Comparison of ENCODE assay signal across 18 cellular contexts in the genomic region with DNA sequence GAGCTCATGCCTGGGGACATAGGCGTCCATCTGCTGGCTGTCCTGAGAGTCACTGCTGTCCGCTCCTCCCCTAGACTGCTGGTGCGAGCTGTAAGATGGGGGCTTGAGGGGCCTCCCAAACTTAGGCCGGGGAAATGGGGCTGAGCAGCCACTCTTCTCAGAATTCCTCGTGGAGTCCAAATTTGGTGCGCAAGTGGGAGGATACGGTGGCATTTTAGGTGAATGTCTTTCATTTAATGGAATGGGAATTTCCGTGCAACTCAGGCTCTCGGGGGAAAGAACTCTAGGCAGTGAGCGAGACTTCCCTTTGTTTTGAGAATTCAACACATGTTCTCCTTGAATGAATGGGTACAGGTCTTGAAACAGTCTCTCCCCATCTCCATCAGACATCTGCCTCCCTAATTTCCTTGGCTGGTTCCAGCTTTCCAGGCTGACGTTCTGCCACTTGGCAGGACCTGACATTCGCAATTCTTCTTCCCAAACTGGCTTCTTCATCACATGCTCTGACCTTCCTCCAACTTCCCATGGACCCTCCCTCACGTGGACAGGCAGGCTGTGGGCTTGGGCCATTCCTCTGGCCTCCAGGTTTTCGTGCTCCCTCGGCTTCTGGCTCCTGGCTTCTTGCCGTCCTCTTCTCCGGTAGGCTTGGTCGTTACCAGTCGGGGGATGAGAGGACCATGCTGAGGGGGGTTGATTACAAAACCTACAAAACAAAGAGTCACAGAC. TPM values are rescaled to one million over a fixed set of nuclear protein-coding genes. Genes with fewer than 3 reads are reported as not detected.
A peak's percentile ranks its signal among the peaks of the same experiment; 100 is the strongest.
DNase-seq lines count a peak whose midpoint lies in the region; ATAC-seq, FAIRE-seq and TF ChIP-seq lines count a peak whose summit lies in the region.
"Had no signal": no experiment of that assay in that cellular context is flagged by ENCODE, and none has a peak within 500 bp of the region (broad histone marks: within the 10 kb centered on the region; RNA-seq: fewer than 3 reads in every experiment).

No MANE protein-coding gene starts in this region.

- no peaks in the 10 kb centered on the region for H3F3A ChIP-seq in neural progenitor cell (ENCODE audit: low read depth)

- TF ChIP-seq CTCF in H1 (IDR thresholded peaks at IDR 0.05; ENCODE audit: control extremely low read depth in 1 of 3, insufficient read depth in 1 of 3, low read depth in 1 of 3, low read length in 3 of 3): no peak
- no peak for TF ChIP-seq CTCF in neural progenitor cell (IDR thresholded peaks at IDR 0.05)
- TF ChIP-seq CTCF in type B pancreatic cell (conservative IDR thresholded peaks at IDR 0.05): no peak

- peaks cover 68% of the 10 kb centered on the region for H3K4me1 Mint-ChIP-seq in T-helper 2 cell treated with Interferon-gamma antibody and Interleukin-4, amounts not matched to agents 5 μg/mL and 100 μg/mL, for 36 hours (ENCODE audit: low read depth)
- H3K4me1 Mint-ChIP-seq in neural progenitor cell (peaks cover 26% of the 10 kb centered on the region), type B pancreatic cell (ENCODE audit: unreplicated experiment) (peaks cover 24% of the 10 kb centered on the region)

- H3K4ac ChIP-seq in H1 (replicated peaks; ENCODE audit: insufficient read length, low read depth, low read length): no peak overlapping the region

- 89% methylated on average over 19 of the region's 19 CpGs; no CpG with 5 or more reads in 1 of the 2 experiments for WGBS in H1 (ENCODE audit: extremely low coverage in 1 of 2, insufficient coverage in 1 of 2, insufficient read length in 1 of 2, insufficient replicate concordance in 2 of 2, low coverage in 1 of 2, low lambda C conversion rate in 2 of 2, missing lambda C conversion rate in 1 of 2), 2 experiments

- H2AK5ac ChIP-seq in H1 (ENCODE audit: low read depth, low read length): no peak overlapping the region

- ATAC-seq in GM19397 (IDR thresholded peaks at IDR 0.05; ENCODE audit: unreplicated experiment): no peak
- ATAC-seq: activated CD8-positive, alpha-beta T cell treated with anti-CD3 and anti-CD28 coated beads, Interleukin-2, amount 10 ng/mL, durations not matched to agents 7 days and 5 days; naive thymus-derived CD8-positive, alpha-beta T cell had no signal

- H3K4me1 ChIP-seq in H1 (replicated peaks in 1 of 4; ENCODE audit: control insufficient read depth in 3 of 4, insufficient read depth in 4 of 4, low read length in 3 of 4) (peaks cover 0 to 10% (median 4%) of the 10 kb centered on the region in 4 experiments; a peak in 5 of 7 replicates), neural progenitor cell (peaks cover 2% of the 10 kb centered on the region)

- 0 out of 2 replicates have a peak overlapping the region, but pooled peaks have one; percentile 9 for H2BK5ac ChIP-seq in H1 (ENCODE audit: low read depth, low read length)

- DNase-seq in T-helper 2 cell treated with Interferon-gamma antibody and Interleukin-4, amounts not matched to agents 5 μg/mL and 100 μg/mL, for 36 hours (ENCODE audit: low spot score): no peak
- no peak for DNase-seq in T-helper 2 cell
- no peak for DNase-seq in H1 (ENCODE audit: low read depth in 1 of 2, low spot score in 2 of 2)
- no peak for DNase-seq in neural progenitor cell (ENCODE audit: low spot score)
- no peak for DNase-seq in type B pancreatic cell (ENCODE audit: extremely low spot score, unreplicated experiment)
- no peak for DNase-seq in SW480 (ENCODE audit: low spot score)
- no peak for DNase-seq in NCI-H1436 treated with DMSO at 0.1 percent for 48 hours (lab: John Stamatoyannopoulos, UW)
- DNase-seq: 8988T; activated CD8-positive, alpha-beta T cell treated with anti-CD3 and anti-CD28 coated beads, Interleukin-2, amount 10 ng/mL, durations not matched to agents 7 days and 5 days; DMS 273 treated with DMSO at 0.1 percent for 48 hours; foreskin melanocyte; GF-D8; naive thymus-derived CD8-positive, alpha-beta T cell; NCI-H1694 had no signal

- CTCF ChIA-PET in H1 (lab: Charles Lee; ENCODE audit: partially characterized antibody): interaction anchor here (0.6 to 7.1 kb wide), 6 partner anchors 12 to 516 kb away, joined by 3 to 38 read pairs (median 9); no protein-coding TSS in a partner anchor

- H3K36me3 Mint-ChIP-seq in T-helper 2 cell treated with Interferon-gamma antibody and Interleukin-4, amounts not matched to agents 5 μg/mL and 100 μg/mL, for 36 hours (ENCODE audit: low read depth): peaks cover 24% of the 10 kb centered on the region
- H3K36me3 Mint-ChIP-seq in neural progenitor cell: peaks cover 5% of the 10 kb centered on the region
- peaks cover 42% of the 10 kb centered on the region for H3K36me3 Mint-ChIP-seq in type B pancreatic cell
- H3K36me3 Mint-ChIP-seq: naive thymus-derived CD8-positive, alpha-beta T cell had no signal

- H3K9me3 Mint-ChIP-seq in T-helper 2 cell treated with Interferon-gamma antibody and Interleukin-4, amounts not matched to agents 5 μg/mL and 100 μg/mL, for 36 hours: no peaks in the 10 kb centered on the region
- H3K9me3 Mint-ChIP-seq in neural progenitor cell: no peaks in the 10 kb centered on the region
- peaks cover 4% of the 10 kb centered on the region for H3K9me3 Mint-ChIP-seq in type B pancreatic cell

- no peak overlapping the region for H2BK20ac ChIP-seq in H1 (ENCODE audit: low read length)

- FAIRE-seq in H1 (lab: Jason Lieb, UNC): no peak
- FAIRE-seq: endometrium, GM12892 had no signal

- H2AFZ ChIP-seq in H1 (ENCODE audit: low read length) (no peak overlapping the region), neural progenitor cell (replicated peaks) (no peak overlapping the region)

- H3K36me3 ChIP-seq in H1 (ENCODE audit: control insufficient read depth in 2 of 4, insufficient read depth in 4 of 4, low read length in 3 of 4) (no peaks in the 10 kb centered on the region), neural progenitor cell (no peaks in the 10 kb centered on the region)

- no peak for TF ChIP-seq EP300 in H1 (IDR thresholded peaks at IDR 0.05; ENCODE audit: borderline replicate concordance in 1 of 2, low read depth in 2 of 2, low read length in 2 of 2)

- H3K27ac Mint-ChIP-seq in T-helper 2 cell treated with Interferon-gamma antibody and Interleukin-4, amounts not matched to agents 5 μg/mL and 100 μg/mL, for 36 hours: no peak overlapping the region
- H3K27ac Mint-ChIP-seq in neural progenitor cell (peak overlapping the region; percentile 21), type B pancreatic cell (peak overlapping the region; percentile 86)
- H3K27ac Mint-ChIP-seq: activated CD8-positive, alpha-beta T cell treated with anti-CD3 and anti-CD28 coated beads, Interleukin-2, amount 10 ng/mL, durations not matched to agents 7 days and 5 days had no signal

- no peak overlapping the region for H4K91ac ChIP-seq in H1 (replicated peaks; ENCODE audit: insufficient read length, low read length)

- H3K4me2 ChIP-seq in H1 (ENCODE audit: insufficient read depth in 1 of 2, low read depth in 2 of 2, low read length in 2 of 2) (no peak overlapping the region), neural progenitor cell (no peak overlapping the region)

- H3K18ac ChIP-seq in H1 (ENCODE audit: extremely low read depth, low read length): no peak overlapping the region

- POLR2A ChIA-PET in H1 (lab: Charles Lee; ENCODE audit: partially characterized antibody): no interaction called here

- no peaks in the 10 kb centered on the region for H4K20me1 ChIP-seq in H1 (replicated peaks in 1 of 2; ENCODE audit: control insufficient read depth in 1 of 2, insufficient read depth in 2 of 2, low read length in 2 of 2)
- no peaks in the 10 kb centered on the region for H4K20me1 ChIP-seq in neural progenitor cell (ENCODE audit: low read depth)

- peak overlapping the region; percentile 30; the same call in 1 of the 2 replicates for H2BK12ac ChIP-seq in H1 (ENCODE audit: low read depth, low read length)

- TF ChIP-seq RAD21 in H1 (IDR thresholded peaks at IDR 0.05 in 1 of 2, conservative IDR thresholded peaks at IDR 0.05 in 1 of 2; ENCODE audit: low read depth in 2 of 2, low read length in 2 of 2): no peak

- no peaks in the 10 kb centered on the region for H3K79me1 ChIP-seq in H1 (ENCODE audit: low read depth, low read length)

- no peak overlapping the region for H3K23ac ChIP-seq in H1 (ENCODE audit: insufficient read length)

- no peak for TF ChIP-seq POLR2A in H1 (IDR thresholded peaks at IDR 0.05; ENCODE audit: control extremely low read depth in 1 of 2, low read depth in 2 of 2, low read length in 2 of 2)

- no peak overlapping the region for H3K56ac ChIP-seq in H1 (replicated peaks; ENCODE audit: insufficient read length, low read depth, low read length)

- no peak overlapping the region for H2BK15ac ChIP-seq in H1 (ENCODE audit: low read length)

- H3K4me3 Mint-ChIP-seq in T-helper 2 cell treated with Interferon-gamma antibody and Interleukin-4, amounts not matched to agents 5 μg/mL and 100 μg/mL, for 36 hours: peak overlapping the region; percentile 90
- H3K4me3 Mint-ChIP-seq in neural progenitor cell (no peak overlapping the region), type B pancreatic cell (peak overlapping the region; percentile 74)
- H3K4me3 Mint-ChIP-seq: activated CD8-positive, alpha-beta T cell treated with anti-CD3 and anti-CD28 coated beads, Interleukin-2, amount 10 ng/mL, durations not matched to agents 7 days and 5 days had no signal

- H3K9ac ChIP-seq in H1 (replicated peaks in 1 of 4; ENCODE audit: extremely low read depth in 1 of 4, low read depth in 3 of 4, low read length in 3 of 4) (no peak overlapping the region), neural progenitor cell (no peak overlapping the region)

- no peaks in the 10 kb centered on the region for H3K23me2 ChIP-seq in H1 (ENCODE audit: low read depth, low read length)

- peaks cover 2% of the 10 kb centered on the region for H3K27me3 Mint-ChIP-seq in T-helper 2 cell treated with Interferon-gamma antibody and Interleukin-4, amounts not matched to agents 5 μg/mL and 100 μg/mL, for 36 hours (ENCODE audit: low read depth)
- H3K27me3 Mint-ChIP-seq in neural progenitor cell (ENCODE audit: insufficient read depth, low read depth) (peaks cover 5% of the 10 kb centered on the region), type B pancreatic cell (peaks cover 6% of the 10 kb centered on the region)

- H4K8ac ChIP-seq in H1 (ENCODE audit: extremely low read depth, insufficient read depth, low read length): no peak overlapping the region

- H3K9me3 ChIP-seq in H1 (ENCODE audit: insufficient read depth in 2 of 2, low read depth in 1 of 2, low read length in 1 of 2) (no peaks in the 10 kb centered on the region), neural progenitor cell (ENCODE audit: low read depth) (no peaks in the 10 kb centered on the region)

- H4K5ac ChIP-seq in H1 (ENCODE audit: insufficient read length, low read depth, low read length): no peak overlapping the region

- H3K79me2 ChIP-seq in H1 (ENCODE audit: control insufficient read depth in 1 of 2, insufficient read depth in 2 of 2, low read length in 2 of 2): no peaks in the 10 kb centered on the region
- no peaks in the 10 kb centered on the region for H3K79me2 ChIP-seq in neural progenitor cell (ENCODE audit: low read depth)

- H2BK120ac ChIP-seq in H1 (replicated peaks; ENCODE audit: low read depth, low read length): no peak overlapping the region

- H3K4me3 ChIP-seq in H1 (ENCODE audit: extremely low read depth in 1 of 4, insufficient read depth in 2 of 4, low read depth in 3 of 4, low read length in 4 of 4): no peak overlapping the region
- no peak overlapping the region for H3K4me3 ChIP-seq in neural progenitor cell

- no peaks in the 10 kb centered on the region; a peak in 2 of 7 replicates for H3K27me3 ChIP-seq in H1 (replicated peaks in 1 of 4; ENCODE audit: control insufficient read depth in 3 of 4, extremely low read depth in 1 of 4, insufficient read depth in 3 of 4, low read length in 3 of 4)
- no peaks in the 10 kb centered on the region for H3K27me3 ChIP-seq in neural progenitor cell

- H3K27ac ChIP-seq in H1 (ENCODE audit: low read depth, low read length): no peak overlapping the region
- no peak overlapping the region for H3K27ac ChIP-seq in neural progenitor cell

- H3K14ac ChIP-seq in H1 (ENCODE audit: insufficient read length): no peak overlapping the region

RNA-seq across cellular contexts. Expression of gene JCAD, which starts 30.1 kb away (rescaled TPM):
- total RNA-seq in H1 (2021; fragmentation: NEBNext Ultra II Directional; extraction: Animal tissue kit (Norgen Biotek cat#: 25700)): 2.9 and 5.2 TPM in 2 replicates
- 0.56 and 0.75 TPM in 2 replicates for polyA plus RNA-seq in H1 (2011; rRNA removed)
- 1.0 TPM for polyA plus RNA-seq in H1 (2011; cell fraction: cytosol; rRNA removed)
- polyA plus RNA-seq in H1 (2011; cell fraction: nucleus; rRNA removed): 0.93 TPM
- 1.6 to 2.3 TPM (median 1.7 TPM) in 4 replicates for polyA plus RNA-seq in H1 (2012, experiment 1 of 2)
- polyA plus RNA-seq in H1 (2012, experiment 2 of 2): 0.31 TPM
- polyA plus RNA-seq in H1 (2013, experiment 1 of 2): 1.1 TPM
- polyA plus RNA-seq in H1 (2013, experiment 2 of 2): 1.3 TPM
- 2.3 and 2.6 TPM in 2 replicates for polyA minus RNA-seq in H1 (2011; rRNA and poly(A)+ RNA removed)
- polyA minus RNA-seq in H1 (2011; cell fraction: cytosol; rRNA and poly(A)+ RNA removed): 1.9 TPM
- 1.5 TPM for polyA minus RNA-seq in H1 (2011; cell fraction: nucleus; rRNA and poly(A)+ RNA removed)
- total RNA-seq in neural progenitor cell (ENCODE audit: low replicate concordance) (1.3 and 1.9 TPM in 2 replicates), type B pancreatic cell (ENCODE audit: low replicate concordance) (11.0 and 31.0 TPM in 2 replicates)
- total RNA-seq: M059J; naive thymus-derived CD8-positive, alpha-beta T cell had no signal
- polyA plus RNA-seq: naive thymus-derived CD8-positive, alpha-beta T cell had no signal
